ENCODE assay signal across 13 cellular contexts in genomic region chr4:37964734-37965457, GRCh38. TPM values are rescaled to one million over a fixed set of nuclear protein-coding genes. Genes with fewer than 3 reads are reported as not detected.
A peak's percentile ranks its signal among the peaks of the same experiment; 100 is the strongest.
DNase-seq lines count a peak whose midpoint lies in the region; ATAC-seq, FAIRE-seq and TF ChIP-seq lines count a peak whose summit lies in the region.
"Had no signal": no experiment of that assay in that cellular context is flagged by ENCODE, and none has a peak within 500 bp of the region (broad histone marks: within the 10 kb centered on the region; RNA-seq: fewer than 3 reads in every experiment).

No MANE protein-coding gene starts in this region.

- 24% methylated on average over 4 of the region's 4 CpGs for WGBS in GM12878 (ENCODE audit: insufficient coverage, insufficient replicate concordance, low lambda C conversion rate, missing lambda C conversion rate)
- 85 to 94% methylated on average over 4 of the region's 4 CpGs for WGBS in pancreas, 2 donors
- WGBS in HepG2 (ENCODE audit: low lambda C conversion rate) = 47% methylated on average over 4 of the region's 4 CpGs

- H2AFZ ChIP-seq in GM12878 (ENCODE audit: control insufficient read depth, low read depth, low read length) (no peak overlapping the region), HepG2 (ENCODE audit: low read length) (no peak overlapping the region)

- TF ChIP-seq POLR2A in GM12878 (IDR thresholded peaks at IDR 0.05; ENCODE audit: low read depth, low read length) (no peak), HepG2 (IDR thresholded peaks at IDR 0.05; ENCODE audit: insufficient read depth in 1 of 2, low read depth in 2 of 2, low read length in 2 of 2) (no peak)

- RAD21 ChIA-PET in GM12878 (lab: Charles Lee; ENCODE audit: unreplicated experiment) = no interaction called here

- no peaks in the 10 kb centered on the region for H3K27me3 ChIP-seq in GM12878 (replicated peaks in 1 of 2; ENCODE audit: control insufficient read depth in 2 of 2, insufficient read depth in 2 of 2, low read length in 1 of 2)
- no peaks in the 10 kb centered on the region for H3K27me3 ChIP-seq in pancreas
- H3K27me3 ChIP-seq in HepG2 (ENCODE audit: control insufficient read depth in 1 of 2, insufficient read depth in 2 of 2, low read length in 2 of 2) = no peaks in the 10 kb centered on the region; a peak in 2 of 5 replicates
- H3K27me3 ChIP-seq: gastroesophageal sphincter had no signal

- no peak overlapping the region for H3K9ac ChIP-seq in GM12878 (ENCODE audit: control insufficient read depth, insufficient read depth, low read length)
- H3K9ac ChIP-seq in HepG2 (ENCODE audit: insufficient read depth, low read depth, low read length) = no peak overlapping the region

- H3K4me3 ChIP-seq in GM12878 = no peak overlapping the region
- no peak overlapping the region for H3K4me3 ChIP-seq in pancreas
- no peak overlapping the region for H3K4me3 ChIP-seq in HepG2 (replicated peaks in 1 of 3; ENCODE audit: insufficient read depth in 1 of 3, low read depth in 2 of 3, low read length in 3 of 3)
- H3K4me3 ChIP-seq: gastroesophageal sphincter, smooth muscle cell had no signal

- peak; percentile 92 for FAIRE-seq in GM12878 (lab: Jason Lieb, UNC)
- no peak for FAIRE-seq in pancreas (lab: Jason Lieb, UNC)
- no peak for FAIRE-seq in HepG2 (lab: Jason Lieb, UNC)

- DNase-seq in GM12878 (ENCODE audit: low read depth, low spot score) (no peak), pancreas (no peak), left cardiac atrium (no peak), HepG2 (ENCODE audit: low spot score) (no peak)
- DNase-seq in activated T-cell treated with anti-CD3 and anti-CD28 coated beads, Interleukin-2, amount 50 U/mL, for 48 hours = no peak
- DNase-seq: midbrain, NCI-H2107, occipital lobe had no signal

- POLR2A ChIA-PET in GM12878 (lab: Charles Lee) (no interaction called here), HepG2 (lab: Yijun Ruan, JAX) (no interaction called here)

- H3K4me2 ChIP-seq in GM12878 (ENCODE audit: control insufficient read depth, insufficient read depth) (peak overlapping the region; percentile 62), HepG2 (ENCODE audit: low read depth, low read length) (no peak overlapping the region)
- H3K4me2 ChIP-seq: smooth muscle cell had no signal

- BruUV-seq in GM12878 (replicated peaks; lab: Mats Ljungman, UMichigan) (no TSS peak), HepG2 (replicated peaks; lab: Mats Ljungman, UMichigan) (no TSS peak)

- TF ChIP-seq EP300 in GM12878 (IDR thresholded peaks at IDR 0.05; ENCODE audit: borderline replicate concordance in 1 of 2, control insufficient read depth in 1 of 2, low read depth in 2 of 2, low read length in 2 of 2) = no peak
- TF ChIP-seq EP300 in HepG2 (IDR thresholded peaks at IDR 0.05; ENCODE audit: low read depth in 2 of 2, low read length in 2 of 2) = no peak
- TF ChIP-seq EP300 in HepG2 (CRISPR knock-in tag; IDR thresholded peaks at IDR 0.05; ENCODE audit: borderline replicate concordance) = no peak

- no peak overlapping the region for H3K27ac ChIP-seq in GM12878 (ENCODE audit: control insufficient read depth, insufficient read depth)
- no peak overlapping the region for H3K27ac ChIP-seq in pancreas
- H3K27ac ChIP-seq in HepG2 (ENCODE audit: extremely low read length, insufficient read depth, low read length) = no peak overlapping the region
- H3K27ac ChIP-seq: gastroesophageal sphincter had no signal

- H3K9me3 ChIP-seq in GM12878 (replicated peaks; ENCODE audit: control insufficient read depth, insufficient read depth, low read length) (no peaks in the 10 kb centered on the region), pancreas (no peaks in the 10 kb centered on the region), HepG2 (ENCODE audit: low read length) (no peaks in the 10 kb centered on the region)
- H3K9me3 ChIP-seq: gastroesophageal sphincter had no signal

- H3K36me3 ChIP-seq in GM12878 (ENCODE audit: control insufficient read depth in 2 of 2, insufficient read depth in 2 of 2, low read length in 1 of 2) (no peaks in the 10 kb centered on the region), pancreas (no peaks in the 10 kb centered on the region), HepG2 (replicated peaks in 1 of 2; ENCODE audit: control insufficient read depth in 1 of 2, insufficient read depth in 2 of 2, low read length in 2 of 2) (no peaks in the 10 kb centered on the region)
- H3K36me3 ChIP-seq: gastroesophageal sphincter had no signal

- SMC1A ChIA-PET in GM12878 (lab: Charles Lee; ENCODE audit: uncharacterized antibody, unreplicated experiment) = no interaction called here

- TF ChIP-seq RAD21 in GM12878 (IDR thresholded peaks at IDR 0.05; ENCODE audit: insufficient read depth, low read depth, low read length) (no peak), HepG2 (CRISPR knock-in tag; IDR thresholded peaks at IDR 0.05) (no peak)

- CTCF ChIA-PET in GM12878 (lab: Yijun Ruan, JAX) (no interaction called here), HepG2 (lab: Yijun Ruan, JAX; ENCODE audit: low intra/inter-chr PET ratio, low total read pairs) (no interaction called here)

- H3K79me2 ChIP-seq in GM12878 (ENCODE audit: control insufficient read depth, insufficient read depth, low read length) = no peaks in the 10 kb centered on the region
- no peaks in the 10 kb centered on the region for H3K79me2 ChIP-seq in HepG2 (ENCODE audit: insufficient read depth, low read length)

- intact Hi-C loops in GM12878 (cut with micrococcal nuclease; ENCODE audit: unreplicated experiment) = no loop called here
- intact Hi-C loops in pancreas (cut with DNase I) = no loop called here
- intact Hi-C loops in left cardiac atrium (cut with DNase I) = no loop called here
- intact Hi-C loops in HepG2 (cut with micrococcal nuclease; ENCODE audit: unreplicated experiment) = no loop called here

- TF ChIP-seq CTCF in GM12878 (IDR thresholded peaks at IDR 0.05 in 2 of 3, conservative IDR thresholded peaks at IDR 0.05 in 1 of 3; ENCODE audit: control insufficient read depth in 2 of 3, extremely low read depth in 1 of 3, insufficient read depth in 1 of 3, low read depth in 3 of 3, low read length in 3 of 3) (no peak), pancreas (IDR thresholded peaks at IDR 0.05) (no peak), HepG2 (CRISPR knock-in tag; IDR thresholded peaks at IDR 0.05) (no peak)

- H4K20me1 ChIP-seq in GM12878 (ENCODE audit: control insufficient read depth, insufficient read depth) (no peaks in the 10 kb centered on the region), HepG2 (ENCODE audit: insufficient read depth, low read length) (no peaks in the 10 kb centered on the region)

- in situ Hi-C loops in GM12878 (cut with MboI) = no loop called here
- in situ Hi-C loops in HepG2 (cut with HindIII; ENCODE audit: extremely low pct_ligation_motif_present, low pct_unique_long_range_greater_than_20kb) = no loop called here

- ATAC-seq in GM18519 (IDR thresholded peaks at IDR 0.05; ENCODE audit: low FRiP score, unreplicated experiment) (peak; percentile 58), GM21528 (IDR thresholded peaks at IDR 0.05; ENCODE audit: low FRiP score, unreplicated experiment) (peak; percentile 68), HG03066 (IDR thresholded peaks at IDR 0.05; ENCODE audit: low read depth, unreplicated experiment) (peak; percentile 79), GM12878 (peak; percentile 78), pancreas (no peak), left cardiac atrium (no peak), HepG2 (no peak)
- ATAC-seq: gastroesophageal sphincter had no signal

- peaks cover 14% of the 10 kb centered on the region for H3K4me1 ChIP-seq in GM12878 (ENCODE audit: control insufficient read depth, insufficient read depth, low read length)
- H3K4me1 ChIP-seq in pancreas = peaks cover 0 to 5% (median 5%) of the 10 kb centered on the region in 3 donors
- H3K4me1 ChIP-seq in HepG2 (ENCODE audit: insufficient read depth, low read length) = peaks cover 40% of the 10 kb centered on the region

RNA-seq across cellular contexts. Expression of gene PTTG2, which starts 4.7 kb away (rescaled TPM):
- total RNA-seq in GM12878 (2013; cell fraction: nucleolus; rRNA removed) = 8.1 and 10.4 TPM in 2 replicates
- total RNA-seq in GM12878 (2014; rRNA removed) = 0.33 TPM in 1 of 2 replicates, not detected in the other
- 0.54 and 0.55 TPM in 2 replicates for total RNA-seq in GM12878 (2014; rRNA removed; fragmentation: Illumina TruSeq; extraction: Trizol)
- 0.40 and 0.44 TPM in 2 replicates for total RNA-seq in GM12878 (2021)
- polyA plus RNA-seq in GM12878 (2011; ENCODE audit: low read depth) = not detected
- polyA plus RNA-seq in GM12878 (2011; rRNA removed) = 0.13 and 0.31 TPM in 2 replicates
- polyA plus RNA-seq in GM12878 (2011; cell fraction: cytosol; rRNA removed) = not detected in 2 replicates
- 0.63 and 1.2 TPM in 2 replicates for polyA plus RNA-seq in GM12878 (2011; cell fraction: nucleus; rRNA removed)
- polyA plus RNA-seq in GM12878 (2012) = not detected in 2 replicates
- not detected in 2 replicates for polyA plus RNA-seq in GM12878 (2014; fragmentation: Illumina TruSeq; extraction: Trizol)
- polyA plus RNA-seq in GM12878 (2014; fragmentation: Nextera tagmentation; extraction: Ambion mirVana) = under 1 TPM in 1 of 2 experiments, not detected in 1; 0.09 TPM
- polyA plus RNA-seq in GM12878 (2014; rRNA removed) = 0.56 TPM in 1 of 2 replicates, not detected in the other
- polyA plus RNA-seq in GM12878 (2016; fragmentation: Nextera tagmentation; extraction: Ambion mirVana) = under 1 TPM; 0.33 to 0.44 TPM
- polyA minus RNA-seq in GM12878 (2011; rRNA and poly(A)+ RNA removed) = 1.8 and 2.3 TPM in 2 replicates
- not detected in 2 replicates for polyA minus RNA-seq in GM12878 (2011; cell fraction: cytosol; rRNA and poly(A)+ RNA removed)
- 3.0 and 4.8 TPM in 2 replicates for polyA minus RNA-seq in GM12878 (2011; cell fraction: nucleus; rRNA and poly(A)+ RNA removed)
- total RNA-seq in pancreas = under 1 TPM in 5 of 6 donors, not detected in 1; 0.31 to 0.94 (median 0.79) TPM
- under 1 TPM; 0.30 to 0.38 TPM for polyA plus RNA-seq in pancreas
- 1 to 10 TPM in 1 of 2 donors, under 1 TPM in 1; 0.89 to 1.0 TPM for total RNA-seq in left cardiac atrium
- not detected in 2 replicates for total RNA-seq in HepG2 (2016; rRNA removed; fragmentation: Illumina TruSeq; extraction: Trizol)
- not detected in 2 replicates for total RNA-seq in HepG2 (2016; cell fraction: cytosol; rRNA removed; fragmentation: Illumina TruSeq; extraction: Trizol; ENCODE audit: low read depth)
- not detected in 2 replicates for total RNA-seq in HepG2 (2016; cell fraction: insoluble cytoplasmic fraction; rRNA removed; fragmentation: Illumina TruSeq; extraction: Trizol)
- not detected in 2 replicates for total RNA-seq in HepG2 (2016; cell fraction: membrane; rRNA removed; fragmentation: Illumina TruSeq; extraction: Trizol)
- not detected in 2 replicates for total RNA-seq in HepG2 (2016; cell fraction: nucleus; rRNA removed; fragmentation: Illumina TruSeq; extraction: Trizol)
- not detected in 2 replicates for polyA plus RNA-seq in HepG2 (2011; rRNA removed)
- polyA plus RNA-seq in HepG2 (2011; cell fraction: cytosol; rRNA removed) = not detected in 2 replicates
- polyA plus RNA-seq in HepG2 (2011; cell fraction: nucleus; rRNA removed) = not detected in 2 replicates
- not detected in 2 replicates for polyA plus RNA-seq in HepG2 (2012)
- not detected in 2 replicates for polyA plus RNA-seq in HepG2 (2016; cell fraction: cytosol; fragmentation: Illumina TruSeq; extraction: Trizol; ENCODE audit: low read depth)
- not detected in 2 replicates for polyA plus RNA-seq in HepG2 (2016; cell fraction: insoluble cytoplasmic fraction; fragmentation: Illumina TruSeq; extraction: Trizol; ENCODE audit: low read depth)
- polyA plus RNA-seq in HepG2 (2016; cell fraction: membrane; fragmentation: Illumina TruSeq; extraction: Trizol; ENCODE audit: low read depth) = not detected in 2 replicates
- polyA plus RNA-seq in HepG2 (2016; cell fraction: nucleus; fragmentation: Illumina TruSeq; extraction: Trizol; ENCODE audit: insufficient read depth, low read depth) = not detected in 2 replicates
- polyA minus RNA-seq in HepG2 (2011; rRNA and poly(A)+ RNA removed; ENCODE audit: low replicate concordance) = not detected in 2 replicates
- not detected in 2 replicates for polyA minus RNA-seq in HepG2 (2011; cell fraction: cytosol; rRNA and poly(A)+ RNA removed)
- polyA minus RNA-seq in HepG2 (2011; cell fraction: nucleus; rRNA and poly(A)+ RNA removed) = not detected in 2 replicates
- total RNA-seq: occipital lobe, smooth muscle cell had no signal
- polyA plus RNA-seq: smooth muscle cell had no signal

Comparison
In these comparisons a context has a peak if more than half of its experiments do, and no peak if none do; other contexts are left out.
1. ATAC-seq: peak in GM18519 (single experiment), GM21528 (single experiment), HG03066 (single experiment) and GM12878 (single experiment); none in pancreas (0 of 4), left cardiac atrium (0 of 2) and HepG2 (single experiment).